In genomic region chr19:12656899-12657571, GRCh38 we compare ENCODE assay signal across 17 cellular contexts. TPM values are rescaled to one million over a fixed set of nuclear protein-coding genes. Genes with fewer than 3 reads are reported as not detected.
DNase-seq lines count a peak whose midpoint lies in the region; ATAC-seq and TF ChIP-seq lines count a peak whose summit lies in the region.
"Had no signal": no experiment of that assay in that cellular context is flagged by ENCODE, and none has a peak within 500 bp of the region (broad histone marks: within the 10 kb centered on the region; RNA-seq: fewer than 3 reads in every experiment).

No MANE protein-coding gene starts in this region.

- no peak overlapping the region for H3K4me3 ChIP-seq in WERI-Rb-1 (ENCODE audit: low read depth, low read length)
- no peak overlapping the region for H3K4me3 ChIP-seq in aorta (ENCODE audit: low read length in 2 of 2)
- H3K4me3 ChIP-seq in mammary epithelial cell (replicated peaks in 1 of 3; ENCODE audit: insufficient read depth in 1 of 3, low read depth in 2 of 3, low read length in 3 of 3), result no peak overlapping the region
- H3K4me3 ChIP-seq: BLaER1 had no signal

- no TSS peak for BruUV-seq in mammary epithelial cell (replicated peaks; lab: Mats Ljungman, UMichigan)

- H3K79me2 ChIP-seq in mammary epithelial cell (ENCODE audit: insufficient read depth, low read length), result no peaks in the 10 kb centered on the region

- H3K9me3 ChIP-seq in WERI-Rb-1 (ENCODE audit: severe bottlenecking) (no peaks in the 10 kb centered on the region), aorta (ENCODE audit: control insufficient read depth, low read length) (no peaks in the 10 kb centered on the region), mammary epithelial cell (replicated peaks; ENCODE audit: insufficient read depth, low read length) (no peaks in the 10 kb centered on the region)
- H3K9me3 ChIP-seq: BLaER1 had no signal

- H3K36me3 ChIP-seq in WERI-Rb-1 (peaks cover 28% of the 10 kb centered on the region), aorta (ENCODE audit: control insufficient read depth in 1 of 2, insufficient read depth in 2 of 2, low read length in 1 of 2) (peaks cover 0 to 7% of the 10 kb centered on the region in 2 donors), mammary epithelial cell (ENCODE audit: insufficient read depth, low read length) (peaks cover 9% of the 10 kb centered on the region)

- no peak overlapping the region for H3K4me2 ChIP-seq in mammary epithelial cell (ENCODE audit: insufficient read depth, low read depth, low read length)
- H3K4me2 ChIP-seq: BLaER1, KMS-11 had no signal

- H3K4me1 ChIP-seq in aorta (ENCODE audit: control insufficient read depth in 1 of 2, insufficient read depth in 2 of 2, low read length in 2 of 2) (no peaks in the 10 kb centered on the region), mammary epithelial cell (ENCODE audit: insufficient read depth, low read length) (no peaks in the 10 kb centered on the region)
- H3K4me1 ChIP-seq: BLaER1 had no signal

- no peaks in the 10 kb centered on the region for H4K20me1 ChIP-seq in mammary epithelial cell (ENCODE audit: insufficient read depth, low read length)
- H4K20me1 ChIP-seq: BLaER1 had no signal

- H2AFZ ChIP-seq in mammary epithelial cell (ENCODE audit: low read depth, low read length), result no peak overlapping the region

- peak; percentile 44 for ATAC-seq in aorta (ENCODE audit: low FRiP score)

- in situ Hi-C loops in mammary epithelial cell (cut with MboI; ENCODE audit: low sequenced_read_pairs in 2 of 2), result no loop called here

- H3K27me3 ChIP-seq in WERI-Rb-1 (ENCODE audit: insufficient read depth, low read depth, severe bottlenecking) (no peaks in the 10 kb centered on the region), aorta (ENCODE audit: control insufficient read depth in 1 of 2, insufficient read depth in 2 of 2, low read length in 1 of 2) (no peaks in the 10 kb centered on the region), mammary epithelial cell (ENCODE audit: insufficient read depth, low read length) (no peaks in the 10 kb centered on the region)
- H3K27me3 ChIP-seq: BLaER1 had no signal

- no peak for TF ChIP-seq CTCF in WERI-Rb-1 (IDR thresholded peaks at IDR 0.05; ENCODE audit: low read depth, low read length)
- no peak for TF ChIP-seq CTCF in mammary epithelial cell (conservative IDR thresholded peaks at IDR 0.05 in 1 of 2, IDR thresholded peaks at IDR 0.05 in 1 of 2; ENCODE audit: extremely low read depth in 1 of 2, insufficient read depth in 1 of 2, low read depth in 1 of 2, low read length in 2 of 2)

- 49 to 56% methylated on average over 45 to 50 of the region's 50 CpGs for WGBS in aorta, 2 donors
- WGBS in mammary epithelial cell (ENCODE audit: low coverage, missing lambda C conversion rate), result 81% methylated on average over 12 of the region's 50 CpGs

- dilution Hi-C loops in mammary epithelial cell (cut with HindIII; ENCODE audit: low sequenced_read_pairs), result no loop called here

- intact Hi-C loops in aorta (cut with DNase I) (no loop called here), mammary epithelial cell (cut with micrococcal nuclease) (no loop called here)

- CTCF ChIA-PET in mammary epithelial cell (lab: Charles Lee; ENCODE audit: low non-redundant PET), result no interaction called here

- DNase-seq in stimulated activated CD4-positive, alpha-beta T cell treated with anti-CD3 and anti-CD28 coated beads, Interleukin-15, amount 100 ng/mL, for 24 hours, result peak; percentile 59
- no peak for DNase-seq in stimulated activated CD4-positive, alpha-beta T cell treated with anti-CD3 and anti-CD28 coated beads, Interleukin-4, amount 100 ng/mL, for 24 hours
- DNase-seq in WERI-Rb-1 (peak; percentile 39), iPS-NIHi11 (ENCODE audit: low spot score) (peak; percentile 90), aorta (no peak), CD1c-positive myeloid dendritic cell (ENCODE audit: extremely low spot score) (no peak), NCI-H510A treated with DMSO at 0.1 percent for 48 hours (lab: John Stamatoyannopoulos, UW) (no peak), mammary epithelial cell (no peak)
- DNase-seq: amygdala, DMS79 treated with DMSO at 0.1 percent for 48 hours, NCI-H146, NCI-H774, posterior cingulate gyrus, SHP77 had no signal

- no peak overlapping the region for H3K9ac ChIP-seq in mammary epithelial cell (ENCODE audit: insufficient read depth, low read length)
- H3K9ac ChIP-seq: BLaER1, KMS-11 had no signal

- H3K27ac ChIP-seq in WERI-Rb-1 (no peak overlapping the region), aorta (ENCODE audit: low read depth in 1 of 2, low read length in 2 of 2) (no peak overlapping the region), mammary epithelial cell (ENCODE audit: insufficient read depth, low read depth, low read length) (no peak overlapping the region)
- H3K27ac ChIP-seq: BLaER1, KMS-11 had no signal

RNA-seq across cellular contexts. Expression of gene MAN2B1, which starts 9.5 kb away (rescaled TPM):
- total RNA-seq in aorta (100 to 1,000 TPM in 1 of 2 donors, 10 to 100 TPM in 1; 74.8 to 111 TPM), mammary epithelial cell (10 to 100 TPM; 36.3 to 57.2 TPM)
- polyA plus RNA-seq in aorta (10 to 100 TPM; 54.6 to 88.7 TPM), mammary epithelial cell (28.3 TPM)
- 60.4 TPM for polyA minus RNA-seq in mammary epithelial cell

RNA-seq across cellular contexts. Expression of gene WDR83, which starts 9.6 kb away (rescaled TPM):
- total RNA-seq in aorta, result 10 to 100 TPM in 1 of 2 donors, 1 to 10 TPM in 1; 7.1 to 11.8 TPM
- 10 to 100 TPM in 1 of 2 donors, 1 to 10 TPM in 1; 9.4 to 20.9 TPM for polyA plus RNA-seq in aorta
- 1 to 10 TPM; 6.7 to 8.1 TPM for total RNA-seq in mammary epithelial cell
- polyA plus RNA-seq in mammary epithelial cell, result 8.2 TPM
- 6.0 TPM for polyA minus RNA-seq in mammary epithelial cell

RNA-seq across cellular contexts. Expression of gene DHPS, which starts 24.6 kb away (rescaled TPM):
- total RNA-seq in aorta (10 to 100 TPM; 50.1 to 74.0 TPM), mammary epithelial cell (10 to 100 TPM; 46.5 to 73.8 TPM)
- polyA plus RNA-seq in aorta (10 to 100 TPM; 42.7 to 94.8 TPM), mammary epithelial cell (69.0 TPM)
- polyA minus RNA-seq in mammary epithelial cell, result 86.4 TPM

RNA-seq across cellular contexts. Expression of gene GNG14, which starts 30.8 kb away (rescaled TPM):
- total RNA-seq in aorta, result not detected
- not detected for polyA plus RNA-seq in aorta
- not detected for total RNA-seq in mammary epithelial cell
- not detected for polyA plus RNA-seq in mammary epithelial cell
- not detected for polyA minus RNA-seq in mammary epithelial cell
- total RNA-seq: mucosa of gallbladder had no signal

RNA-seq across cellular contexts. Expression of gene FBXW9, which starts 39.4 kb away (rescaled TPM):
- 1 to 10 TPM; 1.9 to 4.8 TPM for total RNA-seq in aorta
- polyA plus RNA-seq in aorta, result 1 to 10 TPM; 4.1 to 5.4 TPM
- 10 to 100 TPM; 13.7 to 14.8 TPM for total RNA-seq in mammary epithelial cell
- polyA plus RNA-seq in mammary epithelial cell, result 14.4 TPM
- 6.5 TPM for polyA minus RNA-seq in mammary epithelial cell

Comparison
In these comparisons a context has a peak if more than half of its experiments do, and no peak if none do; other contexts are left out.
1. DNase-seq: peak in stimulated activated CD4-positive, alpha-beta T cell treated with anti-CD3 and anti-CD28 coated beads, Interleukin-15, amount 100 ng/mL, for 24 hours (single experiment), WERI-Rb-1 (single experiment) and iPS-NIHi11 (single experiment); none in stimulated activated CD4-positive, alpha-beta T cell treated with anti-CD3 and anti-CD28 coated beads, Interleukin-4, amount 100 ng/mL, for 24 hours (single experiment), aorta (0 of 2), CD1c-positive myeloid dendritic cell (single experiment), NCI-H510A treated with DMSO at 0.1 percent for 48 hours (single experiment) and mammary epithelial cell (single experiment).